8 cellular contexts compared by ENCODE assay signal in the genomic region with DNA sequence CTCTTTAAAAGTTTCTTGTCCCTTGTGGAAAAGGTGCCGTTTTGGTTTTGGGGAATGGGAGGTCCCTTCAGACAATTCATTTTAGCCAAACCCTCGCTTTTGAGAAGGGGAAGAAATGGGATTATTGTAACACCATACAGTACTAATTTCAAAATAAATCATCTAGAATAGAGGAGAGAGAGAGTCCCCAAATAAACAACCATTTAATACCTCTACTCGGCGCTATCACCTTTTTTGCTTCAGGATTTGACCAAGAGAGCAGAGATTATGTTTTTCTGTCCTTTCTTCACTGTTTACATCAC. TPM values are rescaled to one million over a fixed set of nuclear protein-coding genes. Genes with fewer than 3 reads are reported as not detected.
DNase-seq lines count a peak whose midpoint lies in the region; ATAC-seq and TF ChIP-seq lines count a peak whose summit lies in the region.

No MANE protein-coding gene starts in this region.

- H3K9ac ChIP-seq in ES-I3 (ENCODE audit: low read depth, low read length) = peak overlapping the region; percentile 85

- ATAC-seq in RWPE2 (ENCODE audit: low read depth) (no peak), psoas muscle (no peak), HG03095 (IDR thresholded peaks at IDR 0.05; ENCODE audit: unreplicated experiment) (no peak), HG03196 (IDR thresholded peaks at IDR 0.05; ENCODE audit: unreplicated experiment) (no peak)

- TF ChIP-seq CTCF in RWPE2 (IDR thresholded peaks at IDR 0.05; ENCODE audit: poor library complexity, severe bottlenecking) (no peak), esophagus squamous epithelium (IDR thresholded peaks at IDR 0.05) (no peak), psoas muscle (IDR thresholded peaks at IDR 0.05) (no peak)

- no peak for DNase-seq in RWPE2 (ENCODE audit: low spot score)
- DNase-seq in esophagus squamous epithelium (lab: John Stamatoyannopoulos, UW) = no peak
- DNase-seq in psoas muscle = no peak
- DNase-seq in dermis blood vessel endothelial cell = no peak
- no peak for DNase-seq in NCI-H146 treated with DMSO at 0.1 percent for 48 hours (lab: John Stamatoyannopoulos, UW; ENCODE audit: unreplicated experiment)

- H3K4me1 ChIP-seq in ES-I3 (ENCODE audit: insufficient read depth, low read length) (peaks cover 12% of the 10 kb centered on the region), RWPE2 (ENCODE audit: insufficient read depth, poor library complexity, severe bottlenecking) (peaks cover 25% of the 10 kb centered on the region), esophagus squamous epithelium (peaks cover 20 to 49% (median 26%) of the 10 kb centered on the region in 3 donors), psoas muscle (peaks cover 35% of the 10 kb centered on the region)

- H3K36me3 ChIP-seq in ES-I3 (ENCODE audit: insufficient read depth, low read length) (no peaks in the 10 kb centered on the region), RWPE2 (ENCODE audit: low read depth) (peaks cover 12% of the 10 kb centered on the region; the same call in 1 of the 2 replicates), esophagus squamous epithelium (no peaks in the 10 kb centered on the region), psoas muscle (ENCODE audit: insufficient read depth in 1 of 2, low read depth in 1 of 2) (no peaks in the 10 kb centered on the region)

- H3K4me3 ChIP-seq in RWPE2 (ENCODE audit: severe bottlenecking) = peak overlapping the region; percentile 64
- peak overlapping the region; percentile 71 to 94 (median 90) for H3K4me3 ChIP-seq in esophagus squamous epithelium
- peak overlapping the region; percentile 92 for H3K4me3 ChIP-seq in psoas muscle

- intact Hi-C loops in esophagus squamous epithelium (cut with DNase I) = no loop called here
- intact Hi-C loops in psoas muscle (cut with DNase I) = loop anchor here (2.0 to 10.0 kb wide), 3 partner anchors 134 to 546 kb away; partner anchors contain the start of genes RABGAP1L (in 2 of the 2) and PRDX6 (in 1 of the 2)

- no peaks in the 10 kb centered on the region for H3K27me3 ChIP-seq in RWPE2 (ENCODE audit: insufficient read depth, poor library complexity, severe bottlenecking)
- H3K27me3 ChIP-seq in esophagus squamous epithelium = no peaks in the 10 kb centered on the region
- H3K27me3 ChIP-seq in psoas muscle (ENCODE audit: insufficient read depth in 3 of 3, low read length in 2 of 3) = no peaks in the 10 kb centered on the region

- no peaks in the 10 kb centered on the region for H3K9me3 ChIP-seq in ES-I3 (ENCODE audit: control insufficient read depth, insufficient read depth, low read length)
- H3K9me3 ChIP-seq in RWPE2 (ENCODE audit: severe bottlenecking) = no peaks in the 10 kb centered on the region
- H3K9me3 ChIP-seq in esophagus squamous epithelium = no peaks in the 10 kb centered on the region
- no peaks in the 10 kb centered on the region for H3K9me3 ChIP-seq in psoas muscle

- H3K27ac ChIP-seq in RWPE2 (ENCODE audit: poor library complexity, severe bottlenecking) = no peak overlapping the region
- peak overlapping the region; percentile 94 to 98 (median 96) for H3K27ac ChIP-seq in esophagus squamous epithelium
- peak overlapping the region; percentile 94 for H3K27ac ChIP-seq in psoas muscle

- TF ChIP-seq POLR2A in esophagus squamous epithelium (IDR thresholded peaks at IDR 0.05) = no peak

- WGBS in esophagus squamous epithelium, 2 donors = 36 to 40% methylated on average over 4 of the region's 4 CpGs
- 32 to 39% (median 36%) methylated on average over 4 of the region's 4 CpGs for WGBS in psoas muscle, 3 donors

RNA-seq across cellular contexts. Expression of gene RC3H1, which starts 0.8 kb away (rescaled TPM):
- 10 to 100 TPM; 19.6 to 31.9 (median 28.0) TPM for total RNA-seq in esophagus squamous epithelium
- total RNA-seq in psoas muscle = 10 to 100 TPM; 21.8 to 39.1 (median 29.4) TPM
- polyA plus RNA-seq in psoas muscle = 10 to 100 TPM in 1 of 3 donors, 1 to 10 TPM in 2; 2.9 to 23.0 (median 5.7) TPM
- 22.6 TPM in 2 replicates for total RNA-seq in dermis blood vessel endothelial cell
